Comparison of ENCODE assay signal across 9 cellular contexts in genomic region chr20:50691585-50692552, GRCh38. TPM values are rescaled to one million over a fixed set of nuclear protein-coding genes. Genes with fewer than 3 reads are reported as not detected.
DNase-seq lines count a peak whose midpoint lies in the region; ATAC-seq and TF ChIP-seq lines count a peak whose summit lies in the region.
"Had no signal": no experiment of that assay in that cellular context is flagged by ENCODE, and none has a peak within 500 bp of the region (broad histone marks: within the 10 kb centered on the region; RNA-seq: fewer than 3 reads in every experiment).

No MANE protein-coding gene starts in this region.

- H3K27me3 Mint-ChIP-seq in stimulated activated naive CD8-positive, alpha-beta T cell treated with anti-CD3 and anti-CD28 coated beads, Interleukin-15, amount 100 ng/mL, for 72 hours: peaks cover 68% of the 10 kb centered on the region

- H3K9me3 ChIP-seq in vagina: no peaks in the 10 kb centered on the region

- intact Hi-C loops in vagina (cut with DNase I): no loop called here

- TF ChIP-seq POLR2A in vagina (IDR thresholded peaks at IDR 0.05): no peak

- peaks cover 25% of the 10 kb centered on the region for H3K4me1 Mint-ChIP-seq in stimulated activated naive CD8-positive, alpha-beta T cell treated with anti-CD3 and anti-CD28 coated beads, Interleukin-15, amount 100 ng/mL, for 72 hours

- H3K4me3 ChIP-seq in vagina: peak overlapping the region; percentile 52

- H3K9me3 Mint-ChIP-seq in stimulated activated naive CD8-positive, alpha-beta T cell treated with anti-CD3 and anti-CD28 coated beads, Interleukin-15, amount 100 ng/mL, for 72 hours: no peaks in the 10 kb centered on the region

- no peak overlapping the region for H3K27ac Mint-ChIP-seq in stimulated activated naive CD8-positive, alpha-beta T cell treated with anti-CD3 and anti-CD28 coated beads, Interleukin-15, amount 100 ng/mL, for 72 hours

- TF ChIP-seq CTCF in vagina (IDR thresholded peaks at IDR 0.05): no peak

- peak overlapping the region; percentile 90 for H3K27ac ChIP-seq in vagina

- H3K36me3 ChIP-seq in vagina: no peaks in the 10 kb centered on the region

- H3K4me1 ChIP-seq in vagina: peaks cover 17% of the 10 kb centered on the region

- H3K27me3 ChIP-seq in vagina: no peaks in the 10 kb centered on the region

- no peak for DNase-seq in stimulated activated naive CD8-positive, alpha-beta T cell treated with anti-CD3 and anti-CD28 coated beads, Interleukin-15, amount 100 ng/mL, for 72 hours
- DNase-seq in stimulated activated naive CD8-positive, alpha-beta T cell treated with anti-CD3 and anti-CD28 coated beads, Interleukin-15, Interleukin-2, amounts not matched to agents 100 U/mL and 50 U/mL, for 24 hours: no peak
- peak; percentile 90 for DNase-seq in fibroblast of gingiva (ENCODE audit: low read depth)
- DNase-seq in myocyte (ENCODE audit: low read depth): peak; percentile 33
- DNase-seq in vagina (ENCODE audit: extremely low spot score in 2 of 2): no peak
- DNase-seq in NCI-H510A treated with DMSO at 0.1 percent for 48 hours (lab: John Stamatoyannopoulos, UW): no peak
- DNase-seq in central memory CD4-positive, alpha-beta T cell: no peak
- DNase-seq in NK-92 treated with Interleukin-12 subunit alpha and Interleukin-12 subunit beta, amount 100 ng/mL, for 24 hours (lab: John Stamatoyannopoulos, UW): no peak
- DNase-seq: PC-3 had no signal

- no peak for ATAC-seq in stimulated activated naive CD8-positive, alpha-beta T cell treated with anti-CD3 and anti-CD28 coated beads, Interleukin-15, amount 100 ng/mL, for 72 hours
- ATAC-seq in stimulated activated naive CD8-positive, alpha-beta T cell treated with anti-CD3 and anti-CD28 coated beads, Interleukin-15, Interleukin-2, amounts not matched to agents 100 U/mL and 50 U/mL, for 24 hours: no peak
- ATAC-seq: PC-3 had no signal

- H3K4me3 Mint-ChIP-seq in stimulated activated naive CD8-positive, alpha-beta T cell treated with anti-CD3 and anti-CD28 coated beads, Interleukin-15, amount 100 ng/mL, for 72 hours: peak overlapping the region; percentile 24 to 39

RNA-seq across cellular contexts. Expression of gene RIPOR3, which starts 0.5 kb away (rescaled TPM):
- 0.16 and 0.47 TPM in 2 replicates for total RNA-seq in myocyte
- 0.43 TPM for polyA plus RNA-seq in myocyte (2012)
- 38.1 TPM for total RNA-seq in vagina

RNA-seq across cellular contexts. Expression of gene PARD6B, which starts 39.5 kb away (rescaled TPM):
- total RNA-seq in myocyte (0.19 and 0.47 TPM in 2 replicates), vagina (4.7 TPM)
- polyA plus RNA-seq in myocyte (2012): 0.08 TPM

Comparison
In these comparisons a context has a peak if more than half of its experiments do, and no peak if none do; other contexts are left out.
1. DNase-seq: peak in fibroblast of gingiva (single experiment) and myocyte (single experiment); none in stimulated activated naive CD8-positive, alpha-beta T cell treated with anti-CD3 and anti-CD28 coated beads, Interleukin-15, amount 100 ng/mL, for 72 hours (0 of 2), stimulated activated naive CD8-positive, alpha-beta T cell treated with anti-CD3 and anti-CD28 coated beads, Interleukin-15, Interleukin-2, amounts not matched to agents 100 U/mL and 50 U/mL, for 24 hours (single experiment), vagina (0 of 2), NCI-H510A treated with DMSO at 0.1 percent for 48 hours (single experiment), central memory CD4-positive, alpha-beta T cell (single experiment) and NK-92 treated with Interleukin-12 subunit alpha and Interleukin-12 subunit beta, amount 100 ng/mL, for 24 hours (single experiment).
2. RNA of gene RIPOR3, which starts 0.5 kb away (total RNA-seq): 38.1 TPM in vagina (single experiment); 0.16 to 0.47 TPM in myocyte; every median in the first group is over 10 times any median in the second.